Comparison of ENCODE assay signal across 1 cellular context in the genomic region with DNA sequence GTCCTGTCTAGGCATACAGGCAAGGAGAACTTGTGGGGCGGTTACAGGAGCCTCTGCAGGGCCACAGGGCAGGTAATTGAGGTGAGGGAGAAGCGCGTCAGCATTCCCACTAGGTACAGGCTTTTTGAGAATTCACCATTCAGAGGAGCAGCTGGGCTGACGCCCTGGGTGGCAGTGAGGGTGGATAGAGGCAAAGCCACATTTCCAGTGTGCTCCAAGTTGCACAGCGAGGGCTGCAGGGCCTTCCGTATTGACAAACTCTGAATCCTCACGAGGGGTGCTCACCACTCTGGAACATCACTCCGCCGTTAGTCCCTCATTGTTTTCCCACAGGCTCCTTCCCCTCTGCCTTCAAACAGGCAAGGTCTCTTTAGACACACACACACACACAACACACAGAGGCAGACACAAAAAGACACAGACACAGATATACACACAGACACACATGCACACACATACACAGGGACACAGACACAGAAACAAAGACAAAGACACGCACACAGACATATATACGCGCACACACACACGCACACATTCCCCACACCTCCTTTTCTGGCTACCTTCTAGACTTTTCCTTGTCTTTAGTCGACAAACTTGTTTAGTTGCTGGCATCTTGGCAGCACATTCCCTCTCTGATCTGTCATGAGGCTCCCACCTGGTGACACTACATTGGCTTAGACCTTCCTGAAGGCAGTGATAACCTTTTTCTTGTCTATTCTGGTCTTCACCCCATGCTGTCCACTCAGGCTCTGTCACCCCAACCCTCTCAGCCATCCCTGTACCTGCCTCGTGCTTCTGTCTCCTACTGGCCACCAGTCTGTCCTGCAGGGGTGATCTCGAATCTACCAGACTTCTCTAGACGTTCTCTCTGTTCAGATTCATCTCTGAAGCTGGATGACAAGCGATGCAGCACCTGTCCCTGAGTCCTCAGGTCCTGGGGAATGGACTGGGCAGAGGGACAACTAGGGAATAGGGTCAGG.
TF ChIP-seq lines count a peak whose summit lies in the region.

No MANE protein-coding gene starts in this region.

TF ChIP-seq in HCT116, 20 proteins besides CTCF, POLR2A, EP300 and RAD21 (continued from another document):
- TF ChIP-seq, protein P1, sequence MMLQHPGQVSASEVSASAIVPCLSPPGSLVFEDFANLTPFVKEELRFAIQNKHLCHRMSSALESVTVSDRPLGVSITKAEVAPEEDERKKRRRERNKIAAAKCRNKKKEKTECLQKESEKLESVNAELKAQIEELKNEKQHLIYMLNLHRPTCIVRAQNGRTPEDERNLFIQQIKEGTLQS (IDR thresholded peaks at IDR 0.05): no peak
- TF ChIP-seq, protein P2, sequence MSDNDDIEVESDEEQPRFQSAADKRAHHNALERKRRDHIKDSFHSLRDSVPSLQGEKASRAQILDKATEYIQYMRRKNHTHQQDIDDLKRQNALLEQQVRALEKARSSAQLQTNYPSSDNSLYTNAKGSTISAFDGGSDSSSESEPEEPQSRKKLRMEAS (IDR thresholded peaks at IDR 0.05): no peak
- TF ChIP-seq FOSL1 (IDR thresholded peaks at IDR 0.05; ENCODE audit: low read depth) (no peak), SRF (IDR thresholded peaks at IDR 0.05; ENCODE audit: low read depth) (no peak), CBX3 (IDR thresholded peaks at IDR 0.05; ENCODE audit: low read depth) (no peak)
